37 cellular contexts compared by ENCODE assay signal in genomic region chr2:177876950-177877349, GRCh38.
"Had no signal": no experiment of that assay in that cellular context is flagged by ENCODE, and none has a peak within 500 bp of the region (broad histone marks: within the 10 kb centered on the region; RNA-seq: fewer than 3 reads in every experiment).

No MANE protein-coding gene starts in this region.

- H3K4me1 Mint-ChIP-seq: activated CD4-positive, alpha-beta memory T cell treated with anti-CD3 and anti-CD28 coated beads, Interleukin-2, amount 10 ng/mL, durations not matched to agents 7 days and 5 days; activated CD4-positive, alpha-beta T cell treated with anti-CD3 and anti-CD28 coated beads for 36 hours; activated CD4-positive, alpha-beta T cell treated with anti-CD3 and anti-CD28 coated beads, Interleukin-2, amount 10 ng/mL, durations not matched to agents 7 days and 5 days; activated CD8-positive, alpha-beta memory T cell treated with anti-CD3 and anti-CD28 coated beads, Interleukin-2, amount 10 ng/mL, durations not matched to agents 7 days and 5 days; activated naive CD4-positive, alpha-beta T cell treated with anti-CD3 and anti-CD28 coated beads, Interleukin-2, amount 10 ng/mL, durations not matched to agents 7 days and 5 days; activated naive CD4-positive, alpha-beta T cell treated with anti-CD3 and anti-CD28 coated beads, Interleukin-2, amount 50 U/mL, for 24 hours; activated naive CD8-positive, alpha-beta T cell treated with anti-CD3 and anti-CD28 coated beads, Interleukin-2, amount 10 ng/mL, durations not matched to agents 7 days and 5 days; activated naive CD8-positive, alpha-beta T cell treated with anti-CD3 and anti-CD28 coated beads, Interleukin-2, amount 50 U/mL, for 24 hours; brain; WTC11 had no signal

- H3K9me3 Mint-ChIP-seq: activated CD4-positive, alpha-beta memory T cell treated with anti-CD3 and anti-CD28 coated beads, Interleukin-2, amount 10 ng/mL, durations not matched to agents 7 days and 5 days; activated CD4-positive, alpha-beta T cell treated with anti-CD3 and anti-CD28 coated beads, Interleukin-2, amount 10 ng/mL, durations not matched to agents 7 days and 5 days; activated naive CD4-positive, alpha-beta T cell treated with anti-CD3 and anti-CD28 coated beads, Interleukin-2, amount 10 ng/mL, durations not matched to agents 7 days and 5 days; activated naive CD4-positive, alpha-beta T cell treated with anti-CD3 and anti-CD28 coated beads, Interleukin-2, amount 50 U/mL, for 24 hours; activated naive CD8-positive, alpha-beta T cell treated with anti-CD3 and anti-CD28 coated beads, Interleukin-2, amount 10 ng/mL, durations not matched to agents 7 days and 5 days; activated naive CD8-positive, alpha-beta T cell treated with anti-CD3 and anti-CD28 coated beads, Interleukin-2, amount 50 U/mL, for 24 hours; activated T-cell treated with anti-CD3 and anti-CD28 coated beads, Interleukin-2, amount 50 U/mL, for 24 hours; activated T-helper 2 cell treated with anti-CD3 and anti-CD28 coated beads, Interferon-gamma antibody, Interleukin-2, Interleukin-4, amounts not matched to agents 10 μg/mL and 5 μg/mL and 100 μg/mL, durations not matched to agents 14 hours and 24 hours and 36 hours; T-helper 1 cell treated with Interleukin-12 subunit alpha and Interleukin-12 subunit beta and Interleukin-4 antibody, amounts not matched to agents 30 μg/mL and 1 μg/mL, for 36 hours; T-helper 2 cell treated with Interferon-gamma antibody and Interleukin-4, amounts not matched to agents 5 μg/mL and 100 μg/mL, for 36 hours had no signal

- H3K4me3 Mint-ChIP-seq: activated CD4-positive, alpha-beta memory T cell treated with anti-CD3 and anti-CD28 coated beads, Interleukin-2, amount 10 ng/mL, durations not matched to agents 7 days and 5 days; activated CD4-positive, alpha-beta T cell treated with anti-CD3 and anti-CD28 coated beads for 36 hours; activated CD4-positive, alpha-beta T cell treated with anti-CD3 and anti-CD28 coated beads, Interleukin-2, amount 10 ng/mL, durations not matched to agents 7 days and 5 days; activated CD8-positive, alpha-beta memory T cell treated with anti-CD3 and anti-CD28 coated beads, Interleukin-2, amount 10 ng/mL, durations not matched to agents 7 days and 5 days; activated CD8-positive, alpha-beta T cell treated with anti-CD3 and anti-CD28 coated beads, Interleukin-2, amount 10 ng/mL, durations not matched to agents 7 days and 5 days; activated naive CD4-positive, alpha-beta T cell treated with anti-CD3 and anti-CD28 coated beads, Interleukin-2, amount 10 ng/mL, durations not matched to agents 7 days and 5 days; activated naive CD4-positive, alpha-beta T cell treated with anti-CD3 and anti-CD28 coated beads, Interleukin-2, amount 50 U/mL, for 24 hours; activated naive CD8-positive, alpha-beta T cell; activated naive CD8-positive, alpha-beta T cell treated with anti-CD3 and anti-CD28 coated beads, Interleukin-2, amount 10 ng/mL, durations not matched to agents 7 days and 5 days; activated naive CD8-positive, alpha-beta T cell treated with anti-CD3 and anti-CD28 coated beads, Interleukin-2, amount 50 U/mL, for 24 hours; activated T-cell treated with anti-CD3 and anti-CD28 coated beads, Interleukin-2, amount 50 U/mL, for 24 hours; brain; T-helper 1 cell treated with Interleukin-12 subunit alpha and Interleukin-12 subunit beta and Interleukin-4 antibody, amounts not matched to agents 30 μg/mL and 1 μg/mL, for 36 hours; T-helper 2 cell treated with Interferon-gamma antibody and Interleukin-4, amounts not matched to agents 5 μg/mL and 100 μg/mL, for 36 hours; WTC11 had no signal

- H3K27ac Mint-ChIP-seq: activated CD4-positive, alpha-beta memory T cell treated with anti-CD3 and anti-CD28 coated beads, Interleukin-2, amount 10 ng/mL, durations not matched to agents 7 days and 5 days; activated CD4-positive, alpha-beta T cell treated with anti-CD3 and anti-CD28 coated beads for 36 hours; activated CD4-positive, alpha-beta T cell treated with anti-CD3 and anti-CD28 coated beads, Interleukin-2, amount 10 ng/mL, durations not matched to agents 7 days and 5 days; activated CD8-positive, alpha-beta memory T cell treated with anti-CD3 and anti-CD28 coated beads, Interleukin-2, amount 10 ng/mL, durations not matched to agents 7 days and 5 days; activated CD8-positive, alpha-beta T cell treated with anti-CD3 and anti-CD28 coated beads, Interleukin-2, amount 10 ng/mL, durations not matched to agents 7 days and 5 days; activated naive CD4-positive, alpha-beta T cell treated with anti-CD3 and anti-CD28 coated beads, Interleukin-2, amount 10 ng/mL, durations not matched to agents 7 days and 5 days; activated naive CD4-positive, alpha-beta T cell treated with anti-CD3 and anti-CD28 coated beads, Interleukin-2, amount 50 U/mL, for 24 hours; activated naive CD8-positive, alpha-beta T cell; activated naive CD8-positive, alpha-beta T cell treated with anti-CD3 and anti-CD28 coated beads, Interleukin-2, amount 10 ng/mL, durations not matched to agents 7 days and 5 days; activated naive CD8-positive, alpha-beta T cell treated with anti-CD3 and anti-CD28 coated beads, Interleukin-2, amount 50 U/mL, for 24 hours; activated T-cell treated with anti-CD3 and anti-CD28 coated beads, Interleukin-2, amount 50 U/mL, for 24 hours; activated T-helper 2 cell treated with anti-CD3 and anti-CD28 coated beads, Interferon-gamma antibody, Interleukin-2, Interleukin-4, amounts not matched to agents 10 μg/mL and 5 μg/mL and 100 μg/mL, durations not matched to agents 14 hours and 24 hours and 36 hours; brain; T-helper 1 cell treated with Interleukin-12 subunit alpha and Interleukin-12 subunit beta and Interleukin-4 antibody, amounts not matched to agents 30 μg/mL and 1 μg/mL, for 36 hours; T-helper 2 cell treated with Interferon-gamma antibody and Interleukin-4, amounts not matched to agents 5 μg/mL and 100 μg/mL, for 36 hours; WTC11 had no signal

- H3K9me3 ChIP-seq: ascending aorta had no signal

- DNase-seq: activated CD4-positive, alpha-beta memory T cell treated with anti-CD3 and anti-CD28 coated beads, Interleukin-2, amount 10 ng/mL, durations not matched to agents 7 days and 5 days; activated CD4-positive, alpha-beta T cell treated with anti-CD3 and anti-CD28 coated beads for 1 hour; activated CD4-positive, alpha-beta T cell treated with anti-CD3 and anti-CD28 coated beads for 36 hours; activated CD4-positive, alpha-beta T cell treated with anti-CD3 and anti-CD28 coated beads for 48 hours; activated CD4-positive, alpha-beta T cell treated with anti-CD3 and anti-CD28 coated beads, Interleukin-2, amount 10 ng/mL, durations not matched to agents 7 days and 5 days; activated CD4-positive, alpha-beta T cell treated with anti-CD3 and anti-CD28 coated beads, Interleukin-2, amount 50 U/mL, for 48 hours; activated CD4-positive, CD25-positive, alpha-beta regulatory T cell; activated CD8-positive, alpha-beta memory T cell treated with anti-CD3 and anti-CD28 coated beads for 24 hours; activated CD8-positive, alpha-beta memory T cell treated with anti-CD3 and anti-CD28 coated beads, Interleukin-2, amount 10 ng/mL, durations not matched to agents 7 days and 5 days; activated CD8-positive, alpha-beta memory T cell treated with anti-CD3 and anti-CD28 coated beads, Interleukin-2, amount 50 U/mL, for 48 hours; activated CD8-positive, alpha-beta T cell treated with anti-CD3 and anti-CD28 coated beads, Interleukin-2, amount 10 ng/mL, durations not matched to agents 7 days and 5 days; activated effector memory CD4-positive, alpha-beta T cell treated with Interleukin-2 at 50 U/mL for 16 hours; activated gamma-delta T cell; activated naive CD4-positive, alpha-beta T cell treated with anti-CD3 and anti-CD28 coated beads, Interleukin-2, amount 10 ng/mL, durations not matched to agents 7 days and 5 days; activated naive CD4-positive, alpha-beta T cell treated with Interleukin-2 at 50 U/mL for 16 hours; activated naive CD8-positive, alpha-beta T cell treated with anti-CD3 and anti-CD28 coated beads, Interleukin-2, amount 10 ng/mL, durations not matched to agents 7 days and 5 days; activated naive CD8-positive, alpha-beta T cell treated with anti-CD3 and anti-CD28 coated beads, Interleukin-2, amount 50 U/mL, for 24 hours; activated T-cell treated with anti-CD3 and anti-CD28 coated beads, Interleukin-2, amount 50 U/mL, for 24 hours; activated T-cell treated with anti-CD3 and anti-CD28 coated beads, Interleukin-2, amount 50 U/mL, for 48 hours; amygdala; anterior cingulate cortex; central memory CD4-positive, alpha-beta T cell; T-helper 1 cell; T-helper 2 cell; T-helper 9 cell; WERI-Rb-1 had no signal

- H3K27me3 ChIP-seq: ascending aorta had no signal

- ATAC-seq: activated CD4-positive, alpha-beta T cell treated with anti-CD3 and anti-CD28 coated beads for 36 hours; activated CD4-positive, CD25-positive, alpha-beta regulatory T cell treated with anti-CD3 and anti-CD28 coated beads, Interleukin-2, amount 50 U/mL, for 24 hours; activated CD8-positive, alpha-beta memory T cell treated with anti-CD3 and anti-CD28 coated beads, Interleukin-2, amount 10 ng/mL, durations not matched to agents 7 days and 5 days; activated CD8-positive, alpha-beta T cell treated with anti-CD3 and anti-CD28 coated beads, Interleukin-2, amount 10 ng/mL, durations not matched to agents 7 days and 5 days; activated naive CD8-positive, alpha-beta T cell treated with anti-CD3 and anti-CD28 coated beads, Interleukin-2, amount 50 U/mL, for 24 hours; WTC11 had no signal

- FAIRE-seq: bronchial epithelial cell, TTC549 had no signal

- H3K36me3 Mint-ChIP-seq: activated CD8-positive, alpha-beta memory T cell treated with anti-CD3 and anti-CD28 coated beads, Interleukin-2, amount 10 ng/mL, durations not matched to agents 7 days and 5 days; activated naive CD4-positive, alpha-beta T cell treated with anti-CD3 and anti-CD28 coated beads, Interleukin-2, amount 10 ng/mL, durations not matched to agents 7 days and 5 days; activated naive CD4-positive, alpha-beta T cell treated with anti-CD3 and anti-CD28 coated beads, Interleukin-2, amount 50 U/mL, for 24 hours; activated naive CD8-positive, alpha-beta T cell treated with anti-CD3 and anti-CD28 coated beads, Interleukin-2, amount 10 ng/mL, durations not matched to agents 7 days and 5 days; brain; WTC11 had no signal

- H3K36me3 ChIP-seq: ascending aorta, WERI-Rb-1 had no signal

- H3K4me3 ChIP-seq: ascending aorta had no signal

- H3K4me1 ChIP-seq: ascending aorta had no signal

- H3K27me3 Mint-ChIP-seq: activated CD4-positive, alpha-beta memory T cell treated with anti-CD3 and anti-CD28 coated beads, Interleukin-2, amount 10 ng/mL, durations not matched to agents 7 days and 5 days; activated CD4-positive, alpha-beta T cell treated with anti-CD3 and anti-CD28 coated beads, Interleukin-2, amount 10 ng/mL, durations not matched to agents 7 days and 5 days; activated naive CD4-positive, alpha-beta T cell treated with anti-CD3 and anti-CD28 coated beads, Interleukin-2, amount 10 ng/mL, durations not matched to agents 7 days and 5 days; activated naive CD8-positive, alpha-beta T cell treated with anti-CD3 and anti-CD28 coated beads, Interleukin-2, amount 50 U/mL, for 24 hours; activated T-cell treated with anti-CD3 and anti-CD28 coated beads, Interleukin-2, amount 50 U/mL, for 24 hours had no signal

- H3K27ac ChIP-seq: ascending aorta, WERI-Rb-1 had no signal
